18 cellular contexts compared by ENCODE assay signal in genomic region chr19:11540642-11541041, GRCh38. TPM values are rescaled to one million over a fixed set of nuclear protein-coding genes. Genes with fewer than 3 reads are reported as not detected.
A peak's percentile ranks its signal among the peaks of the same experiment; 100 is the strongest.
DNase-seq lines count a peak whose midpoint lies in the region; ATAC-seq and TF ChIP-seq lines count a peak whose summit lies in the region.
"Had no signal": no experiment of that assay in that cellular context is flagged by ENCODE, and none has a peak within 500 bp of the region (broad histone marks: within the 10 kb centered on the region; RNA-seq: fewer than 3 reads in every experiment).

No MANE protein-coding gene starts in this region.

- H3K27me3 ChIP-seq in iPS-15b (ENCODE audit: control insufficient read depth, insufficient read depth, low read length) (no peaks in the 10 kb centered on the region), rectal smooth muscle tissue (ENCODE audit: control insufficient read depth, insufficient read depth, low read length) (peaks cover 5% of the 10 kb centered on the region)

- no peak overlapping the region for H3K27ac Mint-ChIP-seq in activated CD4-positive, alpha-beta T cell treated with anti-CD3 and anti-CD28 coated beads for 36 hours
- H3K27ac Mint-ChIP-seq: activated CD4-positive, alpha-beta T cell treated with anti-CD3 and anti-CD28 coated beads, Interleukin-2, amount 10 ng/mL, durations not matched to agents 24 days and 14 days had no signal

- H3K27me3 Mint-ChIP-seq in activated CD4-positive, alpha-beta T cell treated with anti-CD3 and anti-CD28 coated beads for 36 hours: peaks cover 19% of the 10 kb centered on the region

- H3K4me3 ChIP-seq in AG04449 (ENCODE audit: low read depth, low read length) (peak overlapping the region; percentile 64; the same call in 1 of the 2 replicates), iPS-15b (ENCODE audit: low read depth, low read length) (peak overlapping the region; percentile 0), rectal smooth muscle tissue (ENCODE audit: low read length) (peak overlapping the region; percentile 68)

- POLR2A ChIA-PET in AG04449 (lab: Yijun Ruan, JAX): interaction anchor here (1.6 kb wide), 1 partner anchor 11 kb away, joined by 5 read pairs; no protein-coding TSS in a partner anchor
- POLR2A ChIA-PET in activated CD4-positive, alpha-beta T cell treated with anti-CD3 and anti-CD28 coated beads for 36 hours (lab: Charles Lee): no interaction called here

- peaks cover 4% of the 10 kb centered on the region for H3K4me1 ChIP-seq in iPS-15b (ENCODE audit: control insufficient read depth, insufficient read depth, low read length)
- H3K4me1 ChIP-seq in rectal smooth muscle tissue (ENCODE audit: control insufficient read depth, insufficient read depth, low read length): peaks cover 12% of the 10 kb centered on the region
- H3K4me1 ChIP-seq: foreskin keratinocyte had no signal

- no peaks in the 10 kb centered on the region for H3K36me3 Mint-ChIP-seq in activated CD4-positive, alpha-beta T cell treated with anti-CD3 and anti-CD28 coated beads for 36 hours (ENCODE audit: low read depth)

- no peak for ATAC-seq in activated CD4-positive, alpha-beta T cell treated with anti-CD3 and anti-CD28 coated beads for 36 hours
- ATAC-seq in GM18520 (IDR thresholded peaks at IDR 0.05; ENCODE audit: unreplicated experiment): no peak
- ATAC-seq: foreskin keratinocyte had no signal

- peak overlapping the region; percentile 100 for H3K27ac ChIP-seq in rectal smooth muscle tissue (ENCODE audit: low read depth, low read length)
- H3K27ac ChIP-seq: foreskin keratinocyte, SK-N-MC had no signal

- DNase-seq in AG04449 (ENCODE audit: low read depth, low spot score) (no peak), M059J (ENCODE audit: low read depth) (peak; percentile 61), GM03348 (ENCODE audit: low spot score) (no peak), NOMO-1 treated with dmso at 0.1 percent for 144 hours (lab: John Stamatoyannopoulos, UW; ENCODE audit: unreplicated experiment) (no peak)
- DNase-seq in activated CD4-positive, alpha-beta T cell treated with anti-CD3 and anti-CD28 coated beads for 36 hours: no peak
- DNase-seq: activated CD4-positive, alpha-beta T cell treated with anti-CD3 and anti-CD28 coated beads, Interleukin-2, amount 10 ng/mL, durations not matched to agents 24 days and 14 days; activated CD8-positive, alpha-beta memory T cell treated with anti-CD3 and anti-CD28 coated beads, Interleukin-2, amount 50 U/mL, for 4 hours; activated gamma-delta T cell treated with Interleukin-2 at 50 U/mL for 16 hours; amniotic stem cell; foreskin keratinocyte; left ventricle myocardium superior; NCI-H2029; OCI-M1; stimulated activated naive CD4-positive, alpha-beta T cell had no signal

- H3K9me3 ChIP-seq in iPS-15b (ENCODE audit: control insufficient read depth, insufficient read depth, low read length): no peaks in the 10 kb centered on the region

- H3K4me3 Mint-ChIP-seq in activated CD4-positive, alpha-beta T cell treated with anti-CD3 and anti-CD28 coated beads for 36 hours: no peak overlapping the region
- H3K4me3 Mint-ChIP-seq: activated CD4-positive, alpha-beta T cell treated with anti-CD3 and anti-CD28 coated beads, Interleukin-2, amount 10 ng/mL, durations not matched to agents 24 days and 14 days had no signal

- CTCF ChIA-PET in AG04449 (lab: Yijun Ruan, JAX): no interaction called here
- CTCF ChIA-PET in activated CD4-positive, alpha-beta T cell treated with anti-CD3 and anti-CD28 coated beads for 36 hours (lab: Charles Lee): interaction anchor here (1.1 kb wide), 1 partner anchor 58 kb away, joined by 4 read pairs; no protein-coding TSS in a partner anchor

- H3K36me3 ChIP-seq in iPS-15b (ENCODE audit: control insufficient read depth, insufficient read depth, low read length): peaks cover 2% of the 10 kb centered on the region
- H3K36me3 ChIP-seq in rectal smooth muscle tissue (ENCODE audit: control insufficient read depth, insufficient read depth, low read length): no peaks in the 10 kb centered on the region

- H3K9me3 Mint-ChIP-seq in activated CD4-positive, alpha-beta T cell treated with anti-CD3 and anti-CD28 coated beads for 36 hours (ENCODE audit: low read depth): no peaks in the 10 kb centered on the region
- H3K9me3 Mint-ChIP-seq: activated CD4-positive, alpha-beta T cell treated with anti-CD3 and anti-CD28 coated beads, Interleukin-2, amount 10 ng/mL, durations not matched to agents 24 days and 14 days had no signal

- peaks cover 3% of the 10 kb centered on the region for H3K4me1 Mint-ChIP-seq in activated CD4-positive, alpha-beta T cell treated with anti-CD3 and anti-CD28 coated beads for 36 hours

- intact Hi-C loops in activated CD4-positive, alpha-beta T cell treated with anti-CD3 and anti-CD28 coated beads for 36 hours (cut with DNase I, micrococcal nuclease): no loop called here

- no peak for TF ChIP-seq CTCF in AG04449 (IDR thresholded peaks at IDR 0.05; ENCODE audit: insufficient read depth, low read length, missing control alignments)

- H3K9ac ChIP-seq in iPS-15b (ENCODE audit: low read depth, low read length) (no peak overlapping the region), rectal smooth muscle tissue (ENCODE audit: low read length) (peak overlapping the region; percentile 45)

RNA-seq across cellular contexts. Expression of gene CNN1, which starts 2.0 kb away (rescaled TPM):
- total RNA-seq in M059J (2014; rRNA removed; shearing (Covaris generic)): 30.5 and 31.4 TPM in 2 replicates
- not detected for total RNA-seq in activated CD4-positive, alpha-beta T cell treated with anti-CD3 and anti-CD28 coated beads for 36 hours
- total RNA-seq: activated CD4-positive, alpha-beta T cell treated with anti-CD3 and anti-CD28 coated beads, Interleukin-2, amount 10 ng/mL, durations not matched to agents 24 days and 14 days; foreskin keratinocyte had no signal

RNA-seq across cellular contexts. Expression of gene ECSIT, which starts 11.7 kb away (rescaled TPM):
- 29.5 and 43.3 TPM in 2 replicates for total RNA-seq in M059J (2014; rRNA removed; shearing (Covaris generic))
- 10 to 100 TPM; 37.2 to 44.6 TPM for total RNA-seq in activated CD4-positive, alpha-beta T cell treated with anti-CD3 and anti-CD28 coated beads for 36 hours

RNA-seq across cellular contexts. Expression of gene ELOF1, which starts 18.4 kb away (rescaled TPM):
- 84.6 and 136 TPM in 2 replicates for total RNA-seq in M059J (2014; rRNA removed; shearing (Covaris generic))
- total RNA-seq in activated CD4-positive, alpha-beta T cell treated with anti-CD3 and anti-CD28 coated beads for 36 hours: 10 to 100 TPM; 48.0 to 53.7 TPM

RNA-seq across cellular contexts. Expression of gene ZNF653, which starts 35.0 kb away (rescaled TPM):
- 5.2 and 21.1 TPM in 2 replicates for total RNA-seq in M059J (2014; rRNA removed; shearing (Covaris generic))
- 10 to 100 TPM; 13.1 to 16.6 TPM for total RNA-seq in activated CD4-positive, alpha-beta T cell treated with anti-CD3 and anti-CD28 coated beads for 36 hours

RNA-seq across cellular contexts. Expression of gene ACP5, which starts 36.8 kb away (rescaled TPM):
- total RNA-seq in M059J (2014; rRNA removed; shearing (Covaris generic)): 0.39 and 0.76 TPM in 2 replicates
- total RNA-seq in activated CD4-positive, alpha-beta T cell treated with anti-CD3 and anti-CD28 coated beads for 36 hours: 10 to 100 TPM; 10.3 to 12.4 TPM

Comparison
In these comparisons a context has a peak if more than half of its experiments do, and no peak if none do; other contexts are left out.
1. H3K4me3 ChIP-seq: peak in every context shown above with its lines; median percentile 68 in rectal smooth muscle tissue; 64 in AG04449; 0 in iPS-15b.
2. RNA of gene CNN1, which starts 2.0 kb away (total RNA-seq): 30.5 to 31.4 TPM in M059J; not detected in activated CD4-positive, alpha-beta T cell treated with anti-CD3 and anti-CD28 coated beads for 36 hours; every median in the first group is over 10 times any median in the second.